ENCODE assay signal across 11 cellular contexts in the genomic region with DNA sequence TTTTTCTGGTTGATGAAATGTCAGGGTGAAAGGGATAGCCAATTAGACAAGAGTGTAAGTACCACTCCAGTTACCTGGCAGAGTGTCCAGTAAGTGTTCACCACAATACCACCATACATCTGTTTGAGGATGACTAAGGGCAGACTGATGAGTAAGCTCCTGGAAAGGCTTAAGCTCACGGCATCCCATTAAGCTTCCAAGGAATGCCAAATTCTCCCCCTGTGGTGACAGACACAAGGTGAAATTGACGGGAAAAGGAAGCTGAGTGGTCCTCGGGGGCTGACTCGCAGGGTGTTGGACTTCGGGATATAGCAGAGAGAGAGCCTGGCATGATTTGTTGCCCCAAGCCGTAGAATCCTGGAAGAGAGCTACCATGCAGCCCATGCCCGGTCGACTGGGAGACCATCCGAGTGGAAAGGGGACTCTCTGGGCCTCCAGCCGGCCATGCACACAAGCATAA. TPM values are rescaled to one million over a fixed set of nuclear protein-coding genes. Genes with fewer than 3 reads are reported as not detected.
DNase-seq lines count a peak whose midpoint lies in the region; ATAC-seq and TF ChIP-seq lines count a peak whose summit lies in the region.
"Had no signal": no experiment of that assay in that cellular context is flagged by ENCODE, and none has a peak within 500 bp of the region (broad histone marks: within the 10 kb centered on the region; RNA-seq: fewer than 3 reads in every experiment).

No MANE protein-coding gene starts in this region.

- peak; percentile 78 for DNase-seq in AG20443 (ENCODE audit: low spot score)
- DNase-seq in LoVo (ENCODE audit: low spot score): peak; percentile 42
- peak; percentile 23 for DNase-seq in WTC11 (ENCODE audit: low spot score)
- peak; percentile 98 for DNase-seq in islet precursor cell
- no peak for DNase-seq in activated CD4-positive, alpha-beta T cell treated with anti-CD3 and anti-CD28 coated beads for 1 hour
- no peak for DNase-seq in midbrain (lab: John Stamatoyannopoulos, UW)
- DNase-seq in ureter (ENCODE audit: low spot score): no peak
- DNase-seq: activated gamma-delta T cell; NCI-H1930; stimulated activated CD4-positive, alpha-beta T cell treated with anti-CD3 and anti-CD28 coated beads, Interleukin-4, amount 100 ng/mL, for 1 hour had no signal

- H3K4me1 Mint-ChIP-seq in WTC11: peaks cover 49% of the 10 kb centered on the region

- no peaks in the 10 kb centered on the region; the same call in 1 of the 2 replicates for H3K27me3 Mint-ChIP-seq in WTC11 (ENCODE audit: low read depth)

- POLR2A ChIA-PET in WTC11 (lab: Charles Lee): no interaction called here

- no peak overlapping the region for H3K27ac Mint-ChIP-seq in WTC11

- CTCF ChIA-PET in WTC11 (lab: Charles Lee): interaction anchor here (0.6 to 0.8 kb wide), 3 partner anchors 20 to 53 kb away, joined by 3 to 4 read pairs (median 3); no protein-coding TSS in a partner anchor

- TF ChIP-seq CTCF in WTC11 (IDR thresholded peaks at IDR 0.05): no peak

- peaks cover 12% of the 10 kb centered on the region for H3K36me3 Mint-ChIP-seq in WTC11

- H3K4me3 Mint-ChIP-seq in WTC11: no peak overlapping the region

- ATAC-seq in WTC11 (peak; percentile 70), GM18498 (IDR thresholded peaks at IDR 0.05; ENCODE audit: unreplicated experiment) (no peak)

- H3K9me3 Mint-ChIP-seq in WTC11: peaks cover 40% of the 10 kb centered on the region

TF ChIP-seq in WTC11, 78 proteins besides CTCF, POLR2A, EP300 and RAD21:
- no peak for TF ChIP-seq NFYB (CRISPR knock-in tag; conservative IDR thresholded peaks at IDR 0.05; ENCODE audit: low read depth)
- no peak for TF ChIP-seq ZMAT4 (CRISPR knock-in tag; IDR thresholded peaks at IDR 0.05)
- no peak for TF ChIP-seq ELF4 (CRISPR knock-in tag; IDR thresholded peaks at IDR 0.05; ENCODE audit: low read depth)
- TF ChIP-seq, protein P1, sequence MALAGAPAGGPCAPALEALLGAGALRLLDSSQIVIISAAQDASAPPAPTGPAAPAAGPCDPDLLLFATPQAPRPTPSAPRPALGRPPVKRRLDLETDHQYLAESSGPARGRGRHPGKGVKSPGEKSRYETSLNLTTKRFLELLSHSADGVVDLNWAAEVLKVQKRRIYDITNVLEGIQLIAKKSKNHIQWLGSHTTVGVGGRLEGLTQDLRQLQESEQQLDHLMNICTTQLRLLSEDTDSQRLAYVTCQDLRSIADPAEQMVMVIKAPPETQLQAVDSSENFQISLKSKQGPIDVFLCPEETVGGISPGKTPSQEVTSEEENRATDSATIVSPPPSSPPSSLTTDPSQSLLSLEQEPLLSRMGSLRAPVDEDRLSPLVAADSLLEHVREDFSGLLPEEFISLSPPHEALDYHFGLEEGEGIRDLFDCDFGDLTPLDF (CRISPR knock-in tag; IDR thresholded peaks at IDR 0.05): no peak
- TF ChIP-seq, protein P2, sequence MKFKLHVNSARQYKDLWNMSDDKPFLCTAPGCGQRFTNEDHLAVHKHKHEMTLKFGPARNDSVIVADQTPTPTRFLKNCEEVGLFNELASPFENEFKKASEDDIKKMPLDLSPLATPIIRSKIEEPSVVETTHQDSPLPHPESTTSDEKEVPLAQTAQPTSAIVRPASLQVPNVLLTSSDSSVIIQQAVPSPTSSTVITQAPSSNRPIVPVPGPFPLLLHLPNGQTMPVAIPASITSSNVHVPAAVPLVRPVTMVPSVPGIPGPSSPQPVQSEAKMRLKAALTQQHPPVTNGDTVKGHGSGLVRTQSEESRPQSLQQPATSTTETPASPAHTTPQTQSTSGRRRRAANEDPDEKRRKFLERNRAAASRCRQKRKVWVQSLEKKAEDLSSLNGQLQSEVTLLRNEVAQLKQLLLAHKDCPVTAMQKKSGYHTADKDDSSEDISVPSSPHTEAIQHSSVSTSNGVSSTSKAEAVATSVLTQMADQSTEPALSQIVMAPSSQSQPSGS (CRISPR knock-in tag; IDR thresholded peaks at IDR 0.05; ENCODE audit: borderline replicate concordance, low read depth): no peak
- TF ChIP-seq, protein P3, sequence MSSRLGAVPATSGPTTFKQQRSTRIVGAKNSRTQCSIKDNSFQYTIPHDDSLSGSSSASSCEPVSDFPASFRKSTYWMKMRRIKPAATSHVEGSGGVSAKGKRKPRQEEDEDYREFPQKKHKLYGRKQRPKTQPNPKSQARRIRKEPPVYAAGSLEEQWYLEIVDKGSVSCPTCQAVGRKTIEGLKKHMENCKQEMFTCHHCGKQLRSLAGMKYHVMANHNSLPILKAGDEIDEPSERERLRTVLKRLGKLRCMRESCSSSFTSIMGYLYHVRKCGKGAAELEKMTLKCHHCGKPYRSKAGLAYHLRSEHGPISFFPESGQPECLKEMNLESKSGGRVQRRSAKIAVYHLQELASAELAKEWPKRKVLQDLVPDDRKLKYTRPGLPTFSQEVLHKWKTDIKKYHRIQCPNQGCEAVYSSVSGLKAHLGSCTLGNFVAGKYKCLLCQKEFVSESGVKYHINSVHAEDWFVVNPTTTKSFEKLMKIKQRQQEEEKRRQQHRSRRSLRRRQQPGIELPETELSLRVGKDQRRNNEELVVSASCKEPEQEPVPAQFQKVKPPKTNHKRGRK (CRISPR knock-in tag; IDR thresholded peaks at IDR 0.05; ENCODE audit: borderline replicate concordance): no peak
- TF ChIP-seq NFATC4 (CRISPR knock-in tag; IDR thresholded peaks at IDR 0.05): no peak
- TF ChIP-seq TCF7 (CRISPR knock-in tag; IDR thresholded peaks at IDR 0.05; ENCODE audit: low read depth): no peak
- TF ChIP-seq SOX15 (CRISPR knock-in tag; IDR thresholded peaks at IDR 0.05): no peak
- no peak for TF ChIP-seq ZNF138 (CRISPR knock-in tag; conservative IDR thresholded peaks at IDR 0.05)
- TF ChIP-seq ZNF423 (CRISPR knock-in tag; IDR thresholded peaks at IDR 0.05): no peak

RNA-seq across cellular contexts. Expression of gene BST1, which starts 7.6 kb away (rescaled TPM):
- total RNA-seq in WTC11 (2021) (1.1 to 1.9 TPM (median 1.4 TPM) in 3 replicates), ureter (18.6 TPM)

RNA-seq across cellular contexts. Expression of gene FAM200B, which starts 13.6 kb away (rescaled TPM):
- total RNA-seq in WTC11 (2021) (22.9 to 28.4 TPM (median 25.8 TPM) in 3 replicates), ureter (42.7 TPM)

RNA-seq across cellular contexts. Expression of gene FBXL5, which starts 40.1 kb away (rescaled TPM):
- total RNA-seq in WTC11 (2021) (57.0 to 69.6 TPM (median 61.9 TPM) in 3 replicates), ureter (110 TPM)

Comparison
In these comparisons a context has a peak if more than half of its experiments do, and no peak if none do; other contexts are left out.
1. DNase-seq: peak in AG20443 (single experiment), LoVo (single experiment), WTC11 (single experiment) and islet precursor cell (single experiment); none in activated CD4-positive, alpha-beta T cell treated with anti-CD3 and anti-CD28 coated beads for 1 hour (single experiment), midbrain (single experiment) and ureter (single experiment).